In the genomic region with DNA sequence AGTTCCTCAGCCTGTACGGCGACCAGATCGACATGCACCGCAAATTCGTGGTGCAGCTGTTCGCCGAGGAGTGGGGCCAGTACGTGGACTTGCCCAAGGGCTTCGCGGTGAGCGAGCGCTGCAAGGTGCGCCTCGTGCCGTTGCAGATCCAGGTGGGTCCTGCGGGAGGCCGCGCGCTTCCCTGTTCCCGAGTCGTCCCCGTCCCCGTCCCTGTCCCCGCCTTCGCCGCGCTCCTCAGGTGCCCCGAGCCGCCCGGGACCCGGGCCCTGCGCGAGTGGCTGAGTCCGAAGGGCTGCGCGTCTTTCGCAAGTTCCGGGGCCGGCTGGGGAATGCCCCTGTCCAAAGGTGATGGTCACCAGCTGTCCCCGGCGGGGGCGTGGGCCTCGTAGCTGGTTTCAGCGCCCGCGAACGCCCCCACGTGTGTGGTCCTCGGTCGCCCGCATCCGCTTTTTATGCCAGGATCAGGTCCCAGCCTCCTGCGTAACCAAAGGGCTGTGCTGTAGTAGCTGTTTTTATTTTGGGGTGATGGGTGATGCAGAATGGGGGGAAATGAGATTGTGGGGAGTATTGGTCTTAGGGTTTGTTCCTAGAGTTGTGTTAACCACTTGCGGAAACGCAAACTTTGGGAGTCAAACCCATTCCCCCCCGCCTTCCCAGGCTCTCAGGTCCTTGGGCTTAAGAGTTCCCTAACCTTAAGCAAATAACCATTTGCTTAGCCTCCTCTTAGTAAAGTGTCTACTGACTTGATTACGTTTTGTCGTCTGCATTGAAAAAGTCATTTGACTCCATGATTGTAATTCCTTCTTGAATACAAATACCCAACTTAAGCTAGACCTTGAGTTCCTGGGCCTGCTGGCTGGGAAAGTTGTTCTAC, we compare ENCODE assay signal across 1 cellular context.
A peak's percentile ranks its signal among the peaks of the same experiment; 100 is the strongest.
TF ChIP-seq lines count a peak whose summit lies in the region.

No MANE protein-coding gene starts in this region.

TF ChIP-seq in HEK293, 187 proteins besides CTCF, POLR2A, EP300 and RAD21 (continued from another document):
- TF ChIP-seq PRDM10 (tag by site-specific recombination; IDR thresholded peaks at IDR 0.05) (peak; percentile 81), ZNF785 (tag by site-specific recombination; IDR thresholded peaks at IDR 0.05) (peak; percentile 60; the same call in 1 of the 2 replicates), SP2 (tag by site-specific recombination; IDR thresholded peaks at IDR 0.05) (peak; percentile 84), ZNF121 (tag by site-specific recombination; IDR thresholded peaks at IDR 0.05) (no peak), SALL2 (tag by site-specific recombination; IDR thresholded peaks at IDR 0.05; ENCODE audit: borderline replicate concordance) (no peak), ZNF2 (tag by site-specific recombination; IDR thresholded peaks at IDR 0.05) (peak; percentile 37), ZFP37 (tag by site-specific recombination; IDR thresholded peaks at IDR 0.05) (peak; percentile 64; the same call in 1 of the 2 replicates), ZNF610 (tag by site-specific recombination; IDR thresholded peaks at IDR 0.05; ENCODE audit: borderline replicate concordance) (0 out of 2 replicates have a peak, but pooled peaks have one; percentile 53), YY2 (tag by site-specific recombination; IDR thresholded peaks at IDR 0.05) (peak; percentile 56; the same call in 1 of the 2 replicates), ZBTB20 (tag by site-specific recombination; IDR thresholded peaks at IDR 0.05) (peak; percentile 99), ZNF501 (tag by site-specific recombination; IDR thresholded peaks at IDR 0.05) (peak; percentile 77; the same call in 1 of the 2 replicates), ZNF660 (tag by site-specific recombination; IDR thresholded peaks at IDR 0.05) (no peak), ZNF280D (tag by site-specific recombination; IDR thresholded peaks at IDR 0.05) (no peak), SP3 (tag by site-specific recombination; IDR thresholded peaks at IDR 0.05) (no peak; the same call in 1 of the 2 replicates), ZNF335 (tag by site-specific recombination; conservative IDR thresholded peaks at IDR 0.05) (peak; percentile 91), SP7 (tag by site-specific recombination; IDR thresholded peaks at IDR 0.05) (0 out of 2 replicates have a peak, but pooled peaks have one; percentile 34), ZNF146 (tag by site-specific recombination; IDR thresholded peaks at IDR 0.05) (peak; percentile 16; the same call in 1 of the 2 replicates), ZNF394 (tag by site-specific recombination; IDR thresholded peaks at IDR 0.05; ENCODE audit: borderline replicate concordance) (0 out of 2 replicates have a peak, but pooled peaks have one; percentile 26), ZNF341 (tag by site-specific recombination; IDR thresholded peaks at IDR 0.05; ENCODE audit: low read depth) (peak; percentile 60), KLF9 (tag by site-specific recombination; IDR thresholded peaks at IDR 0.05; ENCODE audit: low read depth) (peak; percentile 78), EGR2 (tag by site-specific recombination; IDR thresholded peaks at IDR 0.05; ENCODE audit: low read depth) (0 out of 2 replicates have a peak, but pooled peaks have one; percentile 62), ZBTB17 (tag by site-specific recombination; IDR thresholded peaks at IDR 0.05) (peak; percentile 27; the same call in 1 of the 2 replicates), ZNF76 (tag by site-specific recombination; IDR thresholded peaks at IDR 0.05; ENCODE audit: borderline replicate concordance, low read depth) (peak; percentile 15; the same call in 1 of the 2 replicates), GLIS1 (tag by site-specific recombination; IDR thresholded peaks at IDR 0.05) (peak; percentile 45; the same call in 1 of the 2 replicates), ZNF704 (tag by site-specific recombination; IDR thresholded peaks at IDR 0.05) (no peak), ZFP69B (tag by site-specific recombination; IDR thresholded peaks at IDR 0.05) (peak; percentile 13; the same call in 1 of the 2 replicates)
- TF ChIP-seq, protein P1, sequence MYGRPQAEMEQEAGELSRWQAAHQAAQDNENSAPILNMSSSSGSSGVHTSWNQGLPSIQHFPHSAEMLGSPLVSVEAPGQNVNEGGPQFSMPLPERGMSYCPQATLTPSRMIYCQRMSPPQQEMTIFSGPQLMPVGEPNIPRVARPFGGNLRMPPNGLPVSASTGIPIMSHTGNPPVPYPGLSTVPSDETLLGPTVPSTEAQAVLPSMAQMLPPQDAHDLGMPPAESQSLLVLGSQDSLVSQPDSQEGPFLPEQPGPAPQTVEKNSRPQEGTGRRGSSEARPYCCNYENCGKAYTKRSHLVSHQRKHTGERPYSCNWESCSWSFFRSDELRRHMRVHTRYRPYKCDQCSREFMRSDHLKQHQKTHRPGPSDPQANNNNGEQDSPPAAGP (tag by site-specific recombination; IDR thresholded peaks at IDR 0.05): peak; percentile 41; the same call in 1 of the 2 replicates
- TF ChIP-seq, protein P2, sequence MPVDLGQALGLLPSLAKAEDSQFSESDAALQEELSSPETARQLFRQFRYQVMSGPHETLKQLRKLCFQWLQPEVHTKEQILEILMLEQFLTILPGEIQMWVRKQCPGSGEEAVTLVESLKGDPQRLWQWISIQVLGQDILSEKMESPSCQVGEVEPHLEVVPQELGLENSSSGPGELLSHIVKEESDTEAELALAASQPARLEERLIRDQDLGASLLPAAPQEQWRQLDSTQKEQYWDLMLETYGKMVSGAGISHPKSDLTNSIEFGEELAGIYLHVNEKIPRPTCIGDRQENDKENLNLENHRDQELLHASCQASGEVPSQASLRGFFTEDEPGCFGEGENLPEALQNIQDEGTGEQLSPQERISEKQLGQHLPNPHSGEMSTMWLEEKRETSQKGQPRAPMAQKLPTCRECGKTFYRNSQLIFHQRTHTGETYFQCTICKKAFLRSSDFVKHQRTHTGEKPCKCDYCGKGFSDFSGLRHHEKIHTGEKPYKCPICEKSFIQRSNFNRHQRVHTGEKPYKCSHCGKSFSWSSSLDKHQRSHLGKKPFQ (tag by site-specific recombination; IDR thresholded peaks at IDR 0.05): peak; percentile 13; the same call in 1 of the 2 replicates
- TF ChIP-seq, protein P3, sequence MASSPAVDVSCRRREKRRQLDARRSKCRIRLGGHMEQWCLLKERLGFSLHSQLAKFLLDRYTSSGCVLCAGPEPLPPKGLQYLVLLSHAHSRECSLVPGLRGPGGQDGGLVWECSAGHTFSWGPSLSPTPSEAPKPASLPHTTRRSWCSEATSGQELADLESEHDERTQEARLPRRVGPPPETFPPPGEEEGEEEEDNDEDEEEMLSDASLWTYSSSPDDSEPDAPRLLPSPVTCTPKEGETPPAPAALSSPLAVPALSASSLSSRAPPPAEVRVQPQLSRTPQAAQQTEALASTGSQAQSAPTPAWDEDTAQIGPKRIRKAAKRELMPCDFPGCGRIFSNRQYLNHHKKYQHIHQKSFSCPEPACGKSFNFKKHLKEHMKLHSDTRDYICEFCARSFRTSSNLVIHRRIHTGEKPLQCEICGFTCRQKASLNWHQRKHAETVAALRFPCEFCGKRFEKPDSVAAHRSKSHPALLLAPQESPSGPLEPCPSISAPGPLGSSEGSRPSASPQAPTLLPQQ (tag by site-specific recombination; IDR thresholded peaks at IDR 0.05): peak; percentile 43; the same call in 1 of the 2 replicates
